In the genomic region with DNA sequence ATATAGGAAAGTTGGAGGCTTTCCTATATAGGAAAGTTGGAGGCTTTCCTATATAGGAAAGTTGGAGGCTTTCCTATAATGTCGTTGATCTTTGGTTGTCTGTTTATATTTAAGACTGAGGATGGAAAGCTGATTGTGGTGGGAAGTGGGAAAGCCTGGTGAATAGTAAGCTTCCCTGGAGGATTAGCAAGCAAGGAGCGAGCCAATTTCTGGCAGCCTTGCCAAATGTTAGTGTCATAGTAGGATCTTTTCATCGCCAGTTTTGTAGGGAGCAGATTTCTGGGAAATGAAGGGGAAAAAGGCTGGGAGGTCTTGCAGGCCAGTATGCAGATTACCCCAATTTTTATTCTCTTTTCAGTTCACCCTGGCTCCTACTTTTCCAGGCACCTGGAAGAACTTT, we compare ENCODE assay signal across 24 cellular contexts. TPM values are rescaled to one million over a fixed set of nuclear protein-coding genes. Genes with fewer than 3 reads are reported as not detected.
DNase-seq lines count a peak whose midpoint lies in the region; ATAC-seq, FAIRE-seq and TF ChIP-seq lines count a peak whose summit lies in the region.
"Had no signal": no experiment of that assay in that cellular context is flagged by ENCODE, and none has a peak within 500 bp of the region (broad histone marks: within the 10 kb centered on the region; RNA-seq: fewer than 3 reads in every experiment).

No MANE protein-coding gene starts in this region.

- H4K5ac ChIP-seq in IMR-90 (ENCODE audit: low read depth, low read length) = no peak overlapping the region

- in situ Hi-C loops in IMR-90 (cut with MboI; ENCODE audit: low sequenced_read_pairs) = no loop called here

- H4K91ac ChIP-seq in IMR-90 (ENCODE audit: insufficient read depth, low read depth, low read length) (no peak overlapping the region), mesenchymal stem cell (ENCODE audit: low read length) (no peak overlapping the region)

- ATAC-seq in IMR-90 (ENCODE audit: low read depth) (no peak), HG03159 (IDR thresholded peaks at IDR 0.05; ENCODE audit: unreplicated experiment) (no peak), GM21737 (IDR thresholded peaks at IDR 0.05; ENCODE audit: unreplicated experiment) (no peak)
- ATAC-seq: Panc1 had no signal

- H3K27ac ChIP-seq in IMR-90 (ENCODE audit: insufficient read depth, low read length) = no peak overlapping the region
- H3K27ac ChIP-seq in mesenchymal stem cell (ENCODE audit: low read length, poor library complexity, severe bottlenecking) = no peak overlapping the region

- no peaks in the 10 kb centered on the region; the same call in 1 of the 2 replicates for H3K4me1 ChIP-seq in IMR-90 (ENCODE audit: control insufficient read depth, insufficient read depth, low read length)
- no peaks in the 10 kb centered on the region for H3K4me1 ChIP-seq in mesenchymal stem cell (ENCODE audit: control insufficient read depth, insufficient read depth, low read depth, low read length)

- H2BK12ac ChIP-seq in mesenchymal stem cell (ENCODE audit: low read length in 2 of 2) = no peak overlapping the region

- CTCF ChIA-PET in IMR-90 (lab: Yijun Ruan, JAX) = interaction anchor here (1.0 to 1.2 kb wide), 2 partner anchors 19 to 333 kb away, joined by 3 read pairs; no protein-coding TSS in a partner anchor

- no peaks in the 10 kb centered on the region for H3K9me3 ChIP-seq in IMR-90 (ENCODE audit: control insufficient read depth, insufficient read depth, low read length)
- H3K9me3 ChIP-seq in mesenchymal stem cell (ENCODE audit: control insufficient read depth, low read length) = peaks cover 2% of the 10 kb centered on the region

- H2BK15ac ChIP-seq in IMR-90 (ENCODE audit: low read depth, low read length) = no peak overlapping the region
- no peak overlapping the region for H2BK15ac ChIP-seq in mesenchymal stem cell (ENCODE audit: low read depth, poor library complexity, severe bottlenecking)

- intact Hi-C loops in IMR-90 (cut with micrococcal nuclease) = loop anchor here (1.0 to 5.0 kb wide), 2 partner anchors 28 to 157 kb away; no protein-coding TSS in a partner anchor

- no peaks in the 10 kb centered on the region for H4K20me1 ChIP-seq in IMR-90 (ENCODE audit: insufficient read depth, low read length)

- FAIRE-seq in RCC 7860 (lab: Jason Lieb, UNC) = no peak
- FAIRE-seq: GM19239 had no signal

- no peak overlapping the region for H2BK5ac ChIP-seq in IMR-90 (ENCODE audit: low read depth, low read length, poor library complexity, severe bottlenecking)
- no peak overlapping the region for H2BK5ac ChIP-seq in mesenchymal stem cell (ENCODE audit: low read depth, low read length, poor library complexity, severe bottlenecking)

- H2AK5ac ChIP-seq in IMR-90 (ENCODE audit: low read depth, low read length) (no peak overlapping the region), mesenchymal stem cell (ENCODE audit: low read length, severe bottlenecking) (no peak overlapping the region)

- TF ChIP-seq CTCF in IMR-90 (conservative IDR thresholded peaks at IDR 0.05; ENCODE audit: low read depth, low read length) (no peak), cardiac fibroblast (IDR thresholded peaks at IDR 0.05; ENCODE audit: low read depth, low read length) (no peak)

- H3K27me3 ChIP-seq in IMR-90 (ENCODE audit: control insufficient read depth, insufficient read depth, low read length) = no peaks in the 10 kb centered on the region
- H3K27me3 ChIP-seq in mesenchymal stem cell (ENCODE audit: control insufficient read depth in 1 of 2, insufficient read depth in 1 of 2, low read length in 2 of 2) = no peaks in the 10 kb centered on the region

- no CpG with 5 or more reads among the region's 3 CpGs for WGBS in IMR-90 (ENCODE audit: extremely low coverage in 2 of 2, insufficient read length in 1 of 2), 2 experiments
- WGBS in mesenchymal stem cell = 69% methylated on average over 3 of the region's 3 CpGs

- BruUV-seq in IMR-90 (replicated peaks; lab: Mats Ljungman, UMichigan) = no TSS peak

- H2BK120ac ChIP-seq in IMR-90 (ENCODE audit: low read depth, low read length) (no peak overlapping the region), mesenchymal stem cell (ENCODE audit: low read depth, low read length) (no peak overlapping the region)

- DNase-seq in AG20443 (ENCODE audit: low spot score) (peak; percentile 25), IMR-90 (peak; percentile 21), cardiac fibroblast (ENCODE audit: low read depth in 2 of 2) (peak; percentile 58 to 63), mesenchymal stem cell (no peak), RCC 7860 (ENCODE audit: low spot score) (no peak), NCI-H187 (lab: John Stamatoyannopoulos, UW) (no peak)
- DNase-seq: 8988T, ACHN, Calu3, DMS79 treated with DMSO at 0.1 percent for 48 hours, H9, KG1, NCI-H1048, NCI-H1417, NCI-H1694 treated with DMSO at 0.1 percent for 48 hours, NCI-H2171 treated with DMSO at 0.1 percent for 48 hours, NCI-H345, NCI-H524, NCI-H774, SHP77 treated with DMSO at 0.1 percent for 48 hours had no signal

- no peak overlapping the region for H3K4ac ChIP-seq in IMR-90 (ENCODE audit: low read depth, low read length)
- H3K4ac ChIP-seq in mesenchymal stem cell (ENCODE audit: low read depth in 1 of 2, low read length in 2 of 2) = no peak overlapping the region

- H3K14ac ChIP-seq in IMR-90 (replicated peaks; ENCODE audit: low read depth, low read length) (peak overlapping the region; percentile 63; the same call in 1 of the 2 replicates), mesenchymal stem cell (ENCODE audit: low read length in 2 of 2) (no peak overlapping the region)

- H3K23ac ChIP-seq in IMR-90 (ENCODE audit: low read depth, low read length) (no peak overlapping the region), mesenchymal stem cell (ENCODE audit: low read length in 2 of 2) (no peak overlapping the region)

- H4K8ac ChIP-seq in IMR-90 (ENCODE audit: low read depth in 2 of 2, low read length in 2 of 2) (no peak overlapping the region), mesenchymal stem cell (ENCODE audit: low read length) (no peak overlapping the region)

- TF ChIP-seq RAD21 in IMR-90 (IDR thresholded peaks at IDR 0.05; ENCODE audit: low read length) = no peak

- no peak overlapping the region for H3K18ac ChIP-seq in IMR-90 (ENCODE audit: low read depth, low read length)
- no peak overlapping the region for H3K18ac ChIP-seq in mesenchymal stem cell (ENCODE audit: low read depth in 1 of 2, low read length in 2 of 2)

- POLR2A ChIA-PET in IMR-90 (lab: Charles Lee; ENCODE audit: unreplicated experiment) = no interaction called here

- H3K4me2 ChIP-seq in IMR-90 (ENCODE audit: low read depth, low read length) = no peak overlapping the region
- no peak overlapping the region for H3K4me2 ChIP-seq in mesenchymal stem cell (ENCODE audit: low read length, poor library complexity, severe bottlenecking)

- H3K36me3 ChIP-seq in IMR-90 (ENCODE audit: control insufficient read depth, insufficient read depth, low read length) (no peaks in the 10 kb centered on the region), mesenchymal stem cell (ENCODE audit: control insufficient read depth in 1 of 2, insufficient read depth in 2 of 2, low read depth in 1 of 2, low read length in 2 of 2) (no peaks in the 10 kb centered on the region)

- H3K56ac ChIP-seq in IMR-90 (ENCODE audit: extremely low read depth, insufficient read depth, low read length) = no peak overlapping the region

- dilution Hi-C loops in IMR-90 (cut with HindIII; ENCODE audit: low sequenced_read_pairs, unreplicated experiment) = no loop called here

- H2AFZ ChIP-seq in IMR-90 (replicated peaks; ENCODE audit: low read length, poor library complexity) = no peak overlapping the region
- no peak overlapping the region for H2AFZ ChIP-seq in mesenchymal stem cell (ENCODE audit: low read depth, low read length)

- no peak overlapping the region for H3K4me3 ChIP-seq in IMR-90 (ENCODE audit: insufficient read depth, low read depth, low read length)
- no peak overlapping the region for H3K4me3 ChIP-seq in cardiac fibroblast (replicated peaks in 1 of 2; ENCODE audit: low read depth in 2 of 2, low read length in 2 of 2)
- H3K4me3 ChIP-seq in mesenchymal stem cell (ENCODE audit: insufficient read depth in 1 of 2, low read depth in 1 of 2, low read length in 2 of 2) = no peak overlapping the region

- H2AK9ac ChIP-seq in IMR-90 (replicated peaks; ENCODE audit: low read depth, low read length, poor library complexity) = no peak overlapping the region

- TF ChIP-seq POLR2A in IMR-90 (IDR thresholded peaks at IDR 0.05; ENCODE audit: low read depth, low read length) = no peak

- H3K79me1 ChIP-seq in IMR-90 (ENCODE audit: low read depth in 1 of 2, low read length in 2 of 2) (no peaks in the 10 kb centered on the region), mesenchymal stem cell (replicated peaks; ENCODE audit: low read length, poor library complexity, severe bottlenecking) (no peaks in the 10 kb centered on the region)

- no peak overlapping the region for H2BK20ac ChIP-seq in IMR-90 (ENCODE audit: low read depth, low read length)

- H3K9ac ChIP-seq in IMR-90 (ENCODE audit: low read depth, low read length) = no peak overlapping the region
- peak overlapping the region; percentile 20 for H3K9ac ChIP-seq in mesenchymal stem cell (ENCODE audit: low read length)

- no peaks in the 10 kb centered on the region for H3K9me1 ChIP-seq in IMR-90 (ENCODE audit: insufficient read depth, low read length)

TF ChIP-seq in IMR-90, 13 proteins besides CTCF, POLR2A, EP300 and RAD21 (continues in another document):
- TF ChIP-seq MAZ (IDR thresholded peaks at IDR 0.05; ENCODE audit: borderline replicate concordance, low read depth, low read length) (no peak), CEBPB (IDR thresholded peaks at IDR 0.05; ENCODE audit: low read depth, low read length) (no peak), FOS (IDR thresholded peaks at IDR 0.05; ENCODE audit: low read depth, low read length) (no peak), NFE2L2 (IDR thresholded peaks at IDR 0.05; ENCODE audit: low read depth, low read length) (no peak), BHLHE40 (IDR thresholded peaks at IDR 0.05; ENCODE audit: low read depth, low read length) (no peak), MXI1 (IDR thresholded peaks at IDR 0.05; ENCODE audit: borderline replicate concordance, low read depth, low read length) (no peak), CHD1 (IDR thresholded peaks at IDR 0.05; ENCODE audit: low read depth, low read length) (no peak)

RNA-seq across cellular contexts. Expression of a gene that starts 39.9 kb away (rescaled TPM):
- 60.9 and 156 TPM in 2 replicates for total RNA-seq in IMR-90 (2012; rRNA removed)
- 70.4 and 83.3 TPM in 2 replicates for polyA plus RNA-seq in IMR-90 (2012; rRNA removed)
- 20.1 and 20.2 TPM in 2 replicates for polyA plus RNA-seq in IMR-90 (2012; cell fraction: cytosol; rRNA removed)
- polyA plus RNA-seq in IMR-90 (2012; cell fraction: nucleus; rRNA removed; ENCODE audit: low replicate concordance) = 533 and 1,043 TPM in 2 replicates
- 87.8 TPM for polyA plus RNA-seq in mesenchymal stem cell (2013, experiment 1 of 2)
- polyA plus RNA-seq in mesenchymal stem cell (2013, experiment 2 of 2) = 78.4 TPM

Comparison
In these comparisons a context has a peak if more than half of its experiments do, and no peak if none do; other contexts are left out.
1. DNase-seq: peak in AG20443 (single experiment), IMR-90 (single experiment) and cardiac fibroblast (2 of 2); none in mesenchymal stem cell (single experiment), RCC 7860 (single experiment) and NCI-H187 (0 of 2).